1 cellular context compared by ENCODE assay signal in genomic region chr5:53039855-53040254, GRCh38.
TF ChIP-seq lines count a peak whose summit lies in the region.

No MANE protein-coding gene starts in this region.

TF ChIP-seq in HEK293, 187 proteins besides CTCF, POLR2A, EP300 and RAD21 (continued from another document):
- no peak for TF ChIP-seq ZNF560 (tag by site-specific recombination; IDR thresholded peaks at IDR 0.05; ENCODE audit: borderline replicate concordance)
- TF ChIP-seq SCRT2 (tag by site-specific recombination; IDR thresholded peaks at IDR 0.05): peak; percentile 69
